In the genomic region with DNA sequence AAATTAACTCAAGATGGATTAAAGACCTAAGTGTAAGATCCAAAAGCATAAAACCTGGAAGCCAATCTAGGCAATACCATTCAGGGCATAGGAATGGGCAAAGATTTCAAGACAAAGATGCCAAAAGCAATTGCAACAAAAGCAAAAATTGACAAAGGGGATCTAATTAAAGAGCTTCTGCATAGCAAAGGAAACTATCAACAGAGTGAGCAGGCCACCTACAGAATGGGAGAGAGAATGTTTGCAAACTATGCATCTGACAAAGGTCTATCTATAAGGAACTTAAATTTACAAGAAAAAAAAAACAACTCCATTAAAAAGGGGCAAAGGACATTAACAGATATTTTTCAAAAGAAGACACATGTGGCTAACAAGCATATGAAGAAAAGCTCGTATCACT, we compare ENCODE assay signal across 2 cellular contexts.
TF ChIP-seq lines count a peak whose summit lies in the region.

No MANE protein-coding gene starts in this region.

TF ChIP-seq in GM23338, 12 proteins besides CTCF, POLR2A, EP300 and RAD21 (continued from another document):
- no peak for TF ChIP-seq ZNF462 (CRISPR knock-in tag; IDR thresholded peaks at IDR 0.05)

TF ChIP-seq in WTC11, 78 proteins besides CTCF, POLR2A, EP300 and RAD21 (continued from another document):
- TF ChIP-seq E2F5 (CRISPR knock-in tag; IDR thresholded peaks at IDR 0.05) (no peak), TP53 (CRISPR knock-in tag; IDR thresholded peaks at IDR 0.05) (no peak), TCF7 (CRISPR knock-in tag; IDR thresholded peaks at IDR 0.05; ENCODE audit: low read depth) (no peak), ESRRA (CRISPR knock-in tag; IDR thresholded peaks at IDR 0.05; ENCODE audit: borderline replicate concordance) (no peak), PRDM15 (CRISPR knock-in tag; IDR thresholded peaks at IDR 0.05) (no peak), TEAD4 (CRISPR knock-in tag; IDR thresholded peaks at IDR 0.05) (no peak)
- TF ChIP-seq, protein P1, sequence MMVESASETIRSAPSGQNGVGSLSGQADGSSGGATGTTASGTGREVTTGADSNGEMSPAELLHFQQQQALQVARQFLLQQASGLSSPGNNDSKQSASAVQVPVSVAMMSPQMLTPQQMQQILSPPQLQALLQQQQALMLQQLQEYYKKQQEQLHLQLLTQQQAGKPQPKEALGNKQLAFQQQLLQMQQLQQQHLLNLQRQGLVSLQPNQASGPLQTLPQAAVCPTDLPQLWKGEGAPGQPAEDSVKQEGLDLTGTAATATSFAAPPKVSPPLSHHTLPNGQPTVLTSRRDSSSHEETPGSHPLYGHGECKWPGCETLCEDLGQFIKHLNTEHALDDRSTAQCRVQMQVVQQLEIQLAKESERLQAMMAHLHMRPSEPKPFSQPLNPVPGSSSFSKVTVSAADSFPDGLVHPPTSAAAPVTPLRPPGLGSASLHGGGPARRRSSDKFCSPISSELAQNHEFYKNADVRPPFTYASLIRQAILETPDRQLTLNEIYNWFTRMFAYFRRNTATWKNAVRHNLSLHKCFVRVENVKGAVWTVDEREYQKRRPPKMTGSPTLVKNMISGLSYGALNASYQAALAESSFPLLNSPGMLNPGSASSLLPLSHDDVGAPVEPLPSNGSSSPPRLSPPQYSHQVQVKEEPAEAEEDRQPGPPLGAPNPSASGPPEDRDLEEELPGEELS (CRISPR knock-in tag; IDR thresholded peaks at IDR 0.05), result no peak
- TF ChIP-seq, protein P2, sequence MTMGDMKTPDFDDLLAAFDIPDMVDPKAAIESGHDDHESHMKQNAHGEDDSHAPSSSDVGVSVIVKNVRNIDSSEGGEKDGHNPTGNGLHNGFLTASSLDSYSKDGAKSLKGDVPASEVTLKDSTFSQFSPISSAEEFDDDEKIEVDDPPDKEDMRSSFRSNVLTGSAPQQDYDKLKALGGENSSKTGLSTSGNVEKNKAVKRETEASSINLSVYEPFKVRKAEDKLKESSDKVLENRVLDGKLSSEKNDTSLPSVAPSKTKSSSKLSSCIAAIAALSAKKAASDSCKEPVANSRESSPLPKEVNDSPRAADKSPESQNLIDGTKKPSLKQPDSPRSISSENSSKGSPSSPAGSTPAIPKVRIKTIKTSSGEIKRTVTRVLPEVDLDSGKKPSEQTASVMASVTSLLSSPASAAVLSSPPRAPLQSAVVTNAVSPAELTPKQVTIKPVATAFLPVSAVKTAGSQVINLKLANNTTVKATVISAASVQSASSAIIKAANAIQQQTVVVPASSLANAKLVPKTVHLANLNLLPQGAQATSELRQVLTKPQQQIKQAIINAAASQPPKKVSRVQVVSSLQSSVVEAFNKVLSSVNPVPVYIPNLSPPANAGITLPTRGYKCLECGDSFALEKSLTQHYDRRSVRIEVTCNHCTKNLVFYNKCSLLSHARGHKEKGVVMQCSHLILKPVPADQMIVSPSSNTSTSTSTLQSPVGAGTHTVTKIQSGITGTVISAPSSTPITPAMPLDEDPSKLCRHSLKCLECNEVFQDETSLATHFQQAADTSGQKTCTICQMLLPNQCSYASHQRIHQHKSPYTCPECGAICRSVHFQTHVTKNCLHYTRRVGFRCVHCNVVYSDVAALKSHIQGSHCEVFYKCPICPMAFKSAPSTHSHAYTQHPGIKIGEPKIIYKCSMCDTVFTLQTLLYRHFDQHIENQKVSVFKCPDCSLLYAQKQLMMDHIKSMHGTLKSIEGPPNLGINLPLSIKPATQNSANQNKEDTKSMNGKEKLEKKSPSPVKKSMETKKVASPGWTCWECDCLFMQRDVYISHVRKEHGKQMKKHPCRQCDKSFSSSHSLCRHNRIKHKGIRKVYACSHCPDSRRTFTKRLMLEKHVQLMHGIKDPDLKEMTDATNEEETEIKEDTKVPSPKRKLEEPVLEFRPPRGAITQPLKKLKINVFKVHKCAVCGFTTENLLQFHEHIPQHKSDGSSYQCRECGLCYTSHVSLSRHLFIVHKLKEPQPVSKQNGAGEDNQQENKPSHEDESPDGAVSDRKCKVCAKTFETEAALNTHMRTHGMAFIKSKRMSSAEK (CRISPR knock-in tag; IDR thresholded peaks at IDR 0.05; ENCODE audit: borderline replicate concordance), result no peak
- TF ChIP-seq, protein P3, sequence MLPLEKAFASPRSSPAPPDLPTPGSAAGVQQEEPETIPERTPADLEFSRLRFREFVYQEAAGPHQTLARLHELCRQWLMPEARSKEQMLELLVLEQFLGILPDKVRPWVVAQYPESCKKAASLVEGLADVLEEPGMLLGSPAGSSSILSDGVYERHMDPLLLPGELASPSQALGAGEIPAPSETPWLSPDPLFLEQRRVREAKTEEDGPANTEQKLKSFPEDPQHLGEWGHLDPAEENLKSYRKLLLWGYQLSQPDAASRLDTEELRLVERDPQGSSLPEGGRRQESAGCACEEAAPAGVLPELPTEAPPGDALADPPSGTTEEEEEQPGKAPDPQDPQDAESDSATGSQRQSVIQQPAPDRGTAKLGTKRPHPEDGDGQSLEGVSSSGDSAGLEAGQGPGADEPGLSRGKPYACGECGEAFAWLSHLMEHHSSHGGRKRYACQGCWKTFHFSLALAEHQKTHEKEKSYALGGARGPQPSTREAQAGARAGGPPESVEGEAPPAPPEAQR (CRISPR knock-in tag; IDR thresholded peaks at IDR 0.05), result no peak
